In the genomic region with DNA sequence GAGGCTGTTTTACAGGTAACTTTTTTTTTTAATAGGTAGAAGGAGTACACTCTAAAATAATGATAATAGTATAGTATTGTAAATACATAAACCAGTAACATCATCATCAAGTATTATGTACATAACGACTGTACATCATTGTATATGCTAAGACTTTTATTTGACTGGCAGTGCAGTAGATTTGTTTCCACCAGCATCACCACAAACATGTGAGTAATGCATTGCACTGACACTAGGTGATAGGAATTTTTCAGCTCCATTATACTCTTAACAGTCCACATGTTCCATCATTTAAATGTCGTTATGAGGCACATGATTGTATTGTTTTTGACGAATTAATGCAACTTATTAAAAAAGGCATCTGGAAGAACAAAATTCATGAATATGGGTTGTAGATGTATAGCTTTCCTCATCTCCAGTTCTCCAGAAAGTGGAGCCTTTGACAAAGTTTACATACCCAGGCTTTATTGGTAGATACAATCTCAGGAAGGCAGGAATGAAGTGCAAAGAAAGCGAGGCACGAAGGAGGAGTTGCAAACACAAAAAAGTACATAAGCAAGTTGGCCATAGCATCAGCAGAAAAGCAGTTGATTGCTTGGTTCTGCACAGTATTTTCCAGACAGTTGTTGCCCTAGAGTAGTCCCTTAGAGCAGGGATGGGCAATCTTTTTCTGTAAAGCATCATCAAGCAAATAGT, we compare ENCODE assay signal across 19 cellular contexts.
A peak's percentile ranks its signal among the peaks of the same experiment; 100 is the strongest.
DNase-seq lines count a peak whose midpoint lies in the region; ATAC-seq, FAIRE-seq and TF ChIP-seq lines count a peak whose summit lies in the region.
"Had no signal": no experiment of that assay in that cellular context is flagged by ENCODE, and none has a peak within 500 bp of the region (broad histone marks: within the 10 kb centered on the region; RNA-seq: fewer than 3 reads in every experiment).

No MANE protein-coding gene starts in this region.

- no peak overlapping the region for H3K27ac Mint-ChIP-seq in activated T-cell treated with anti-CD3 and anti-CD28 coated beads, Interleukin-2, amount 50 U/mL, for 24 hours
- H3K27ac Mint-ChIP-seq: H9, IgD-negative memory B cell had no signal

- H3K36me3 Mint-ChIP-seq in activated T-cell treated with anti-CD3 and anti-CD28 coated beads, Interleukin-2, amount 50 U/mL, for 24 hours (ENCODE audit: low read depth), result no peaks in the 10 kb centered on the region

- peak; percentile 45 for DNase-seq in A172 (ENCODE audit: low spot score)
- DNase-seq in M059J (ENCODE audit: low read depth), result peak; percentile 26
- peak; percentile 65 for DNase-seq in bronchial epithelial cell (ENCODE audit: low read depth)
- DNase-seq in left colon, result no peak
- DNase-seq in activated T-cell treated with anti-CD3 and anti-CD28 coated beads, Interleukin-2, amount 50 U/mL, for 24 hours, result no peak
- no peak for DNase-seq in GOT3 (lab: John Stamatoyannopoulos, UW)
- DNase-seq: C1 segment of cervical spinal cord, DMS79 treated with DMSO at 0.1 percent for 48 hours, H9, Karpas-422, NCI-H1105, NCI-H2081 treated with DMSO at 0.1 percent for 48 hours, NCI-H510A, NCI-H748 treated with DMSO at 0.1 percent for 48 hours, SHP77 had no signal

- no peaks in the 10 kb centered on the region for H3K4me1 Mint-ChIP-seq in activated T-cell treated with anti-CD3 and anti-CD28 coated beads, Interleukin-2, amount 50 U/mL, for 24 hours (ENCODE audit: low read depth)
- H3K4me1 Mint-ChIP-seq: IgD-negative memory B cell had no signal

- no peak for FAIRE-seq in bronchial epithelial cell (lab: Jason Lieb, UNC)

- ATAC-seq in left colon (peak; percentile 18), GM19395 (IDR thresholded peaks at IDR 0.05; ENCODE audit: unreplicated experiment) (no peak), GM18907 (IDR thresholded peaks at IDR 0.05; ENCODE audit: unreplicated experiment) (no peak)

- H3K27me3 ChIP-seq in bronchial epithelial cell (ENCODE audit: control insufficient read depth, insufficient read depth, low read length), result no peaks in the 10 kb centered on the region

- no peak overlapping the region for H3K4me3 Mint-ChIP-seq in activated T-cell treated with anti-CD3 and anti-CD28 coated beads, Interleukin-2, amount 50 U/mL, for 24 hours
- H3K4me3 Mint-ChIP-seq: H9, IgD-negative memory B cell had no signal

- no peaks in the 10 kb centered on the region for H3K9me3 Mint-ChIP-seq in activated T-cell treated with anti-CD3 and anti-CD28 coated beads, Interleukin-2, amount 50 U/mL, for 24 hours
- H3K9me3 Mint-ChIP-seq: H9 had no signal

- H3K27me3 Mint-ChIP-seq in activated T-cell treated with anti-CD3 and anti-CD28 coated beads, Interleukin-2, amount 50 U/mL, for 24 hours, result no peaks in the 10 kb centered on the region
- H3K27me3 Mint-ChIP-seq: IgD-negative memory B cell had no signal

- intact Hi-C loops in left colon (cut with DNase I, micrococcal nuclease), result no loop called here

- no peak overlapping the region for H3K4me3 ChIP-seq in bronchial epithelial cell (ENCODE audit: low read depth, low read length)
- H3K4me3 ChIP-seq: SK-N-MC had no signal

- TF ChIP-seq CTCF in bronchial epithelial cell (IDR thresholded peaks at IDR 0.05; ENCODE audit: insufficient read depth, low read length, severe bottlenecking), result no peak

- no peaks in the 10 kb centered on the region for H3K36me3 ChIP-seq in bronchial epithelial cell (ENCODE audit: control insufficient read depth, insufficient read depth, low read length)

Comparison
In these comparisons a context has a peak if more than half of its experiments do, and no peak if none do; other contexts are left out.
1. DNase-seq: peak in A172 (single experiment), M059J (single experiment) and bronchial epithelial cell (single experiment); none in left colon (0 of 2), activated T-cell treated with anti-CD3 and anti-CD28 coated beads, Interleukin-2, amount 50 U/mL, for 24 hours (single experiment) and GOT3 (single experiment).